In the genomic region with DNA sequence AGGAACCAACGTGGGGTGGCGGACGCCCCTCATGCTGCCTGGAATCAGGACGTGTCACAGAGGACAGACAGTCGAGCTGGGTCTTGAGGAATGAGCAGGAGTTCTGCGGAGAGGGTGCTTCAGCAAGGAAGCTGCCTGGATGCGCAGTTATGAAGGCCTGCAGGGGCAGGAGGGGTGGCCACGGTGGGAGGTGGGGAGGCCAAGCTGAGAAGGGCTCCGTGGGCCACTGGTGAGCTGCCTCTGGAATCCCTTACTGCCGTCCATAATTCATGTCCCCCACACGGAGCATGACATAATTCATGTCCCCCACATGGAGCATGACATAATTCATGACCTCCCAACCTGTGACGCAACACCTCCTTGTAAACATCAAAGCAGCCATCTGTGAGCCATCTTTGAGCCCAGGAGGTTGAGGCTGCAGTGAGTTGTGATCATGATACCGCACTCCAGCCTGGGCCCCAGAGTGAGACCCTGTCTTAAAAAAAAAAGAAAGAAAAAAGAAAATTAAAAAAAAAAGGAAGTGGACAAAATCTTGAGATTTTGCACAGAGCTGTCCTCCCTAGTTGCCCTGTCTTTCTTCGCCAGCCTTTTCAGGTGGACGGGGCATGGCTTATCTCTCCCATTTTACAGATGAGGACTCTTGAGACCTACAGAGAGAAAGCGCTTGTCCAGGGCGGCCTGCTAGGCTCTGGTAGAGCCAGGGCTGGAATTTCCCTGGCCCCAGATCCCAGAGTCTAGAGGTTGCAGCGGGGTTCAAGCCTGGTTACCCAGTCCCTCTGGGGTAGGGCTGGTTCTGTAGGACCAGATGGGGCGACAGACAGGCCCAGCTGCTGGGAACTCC, we compare ENCODE assay signal across 9 cellular contexts. TPM values are rescaled to one million over a fixed set of nuclear protein-coding genes. Genes with fewer than 3 reads are reported as not detected.
DNase-seq lines count a peak whose midpoint lies in the region; ATAC-seq and TF ChIP-seq lines count a peak whose summit lies in the region.
"Had no signal": no experiment of that assay in that cellular context is flagged by ENCODE, and none has a peak within 500 bp of the region (broad histone marks: within the 10 kb centered on the region; RNA-seq: fewer than 3 reads in every experiment).

No MANE protein-coding gene starts in this region.

- H3K4me3 ChIP-seq in esophagus muscularis mucosa (no peak overlapping the region), rectal smooth muscle tissue (ENCODE audit: low read length) (no peak overlapping the region), aorta (ENCODE audit: low read length in 2 of 2) (no peak overlapping the region)

- peaks cover 19 to 64% (median 35%) of the 10 kb centered on the region in 4 donors for H3K4me1 ChIP-seq in esophagus muscularis mucosa
- H3K4me1 ChIP-seq in rectal smooth muscle tissue (ENCODE audit: control insufficient read depth, insufficient read depth, low read length): peaks cover 16% of the 10 kb centered on the region
- no peaks in the 10 kb centered on the region for H3K4me1 ChIP-seq in aorta (ENCODE audit: control insufficient read depth in 1 of 2, insufficient read depth in 2 of 2, low read length in 2 of 2)

- TF ChIP-seq EP300 in esophagus muscularis mucosa (IDR thresholded peaks at IDR 0.05): no peak

- no peaks in the 10 kb centered on the region for H3K27me3 ChIP-seq in esophagus muscularis mucosa
- no peaks in the 10 kb centered on the region for H3K27me3 ChIP-seq in rectal smooth muscle tissue (ENCODE audit: control insufficient read depth, insufficient read depth, low read length)
- no peaks in the 10 kb centered on the region for H3K27me3 ChIP-seq in aorta (ENCODE audit: control insufficient read depth in 1 of 2, insufficient read depth in 2 of 2, low read length in 1 of 2)

- H3K36me3 ChIP-seq in esophagus muscularis mucosa: no peaks in the 10 kb centered on the region
- no peaks in the 10 kb centered on the region for H3K36me3 ChIP-seq in rectal smooth muscle tissue (ENCODE audit: control insufficient read depth, insufficient read depth, low read length)
- no peaks in the 10 kb centered on the region for H3K36me3 ChIP-seq in aorta (ENCODE audit: control insufficient read depth in 1 of 2, insufficient read depth in 2 of 2, low read length in 1 of 2)

- H3K9me3 ChIP-seq in esophagus muscularis mucosa (no peaks in the 10 kb centered on the region), aorta (ENCODE audit: control insufficient read depth, low read length) (no peaks in the 10 kb centered on the region)

- H3K27ac ChIP-seq in esophagus muscularis mucosa (replicated peaks in 1 of 4): peak overlapping the region; percentile 30 to 77 (median 66)
- peak overlapping the region; percentile 8 for H3K27ac ChIP-seq in rectal smooth muscle tissue (ENCODE audit: low read depth, low read length)
- H3K27ac ChIP-seq in aorta (ENCODE audit: low read depth in 1 of 2, low read length in 2 of 2): no peak overlapping the region

- H3K9ac ChIP-seq in rectal smooth muscle tissue (ENCODE audit: low read length): no peak overlapping the region

- intact Hi-C loops in esophagus muscularis mucosa (cut with DNase I): no loop called here
- intact Hi-C loops in aorta (cut with DNase I): no loop called here

- whole genome bisulfite sequencing in esophagus muscularis mucosa: 86% methylated on average over 19 of the region's 19 CpGs
- 86 to 88% methylated on average over 19 of the region's 19 CpGs for WGBS in aorta, 2 donors

- no peak for TF ChIP-seq CTCF in esophagus muscularis mucosa (IDR thresholded peaks at IDR 0.05)

- peak; percentile 80 for DNase-seq in EH (ENCODE audit: low read depth)
- peak; percentile 81 for DNase-seq in NCI-H69 (lab: John Stamatoyannopoulos, UW)
- no peak for DNase-seq in esophagus muscularis mucosa (ENCODE audit: extremely low spot score)
- DNase-seq in aorta: no peak
- DNase-seq: GF-D8 had no signal

- no peak for TF ChIP-seq POLR2A in esophagus muscularis mucosa (IDR thresholded peaks at IDR 0.05; ENCODE audit: low read depth)

- ATAC-seq in aorta (ENCODE audit: low FRiP score) (no peak), HG02840 (IDR thresholded peaks at IDR 0.05; ENCODE audit: low FRiP score, unreplicated experiment) (no peak), HG02798 (IDR thresholded peaks at IDR 0.05; ENCODE audit: poor library complexity, unreplicated experiment) (no peak), HG03175 (IDR thresholded peaks at IDR 0.05; ENCODE audit: unreplicated experiment) (no peak)

RNA-seq across cellular contexts. Expression of a gene that starts 24.3 kb away (rescaled TPM):
- total RNA-seq in esophagus muscularis mucosa (10 to 100 TPM; 23.3 to 36.1 (median 31.1) TPM), aorta (10 to 100 TPM; 25.0 to 26.4 TPM)
- polyA plus RNA-seq in aorta: 10 to 100 TPM in 1 of 2 donors, 1 to 10 TPM in 1; 9.5 to 46.2 TPM

RNA-seq across cellular contexts. Expression of a gene that starts 48.5 kb away (rescaled TPM):
- total RNA-seq in esophagus muscularis mucosa (10 to 100 TPM; 10.3 to 29.5 (median 17.7) TPM), aorta (1 to 10 TPM; 2.6 to 5.9 TPM)
- polyA plus RNA-seq in aorta: under 1 TPM in 1 of 2 donors, not detected in 1; 0.08 TPM

RNA-seq across cellular contexts. Expression of a gene that starts 51.1 kb away (rescaled TPM):
- total RNA-seq in esophagus muscularis mucosa (under 1 TPM in 3 of 4 donors, not detected in 1; 0.29 to 0.65 (median 0.33) TPM), aorta (under 1 TPM in 1 of 2 donors, not detected in 1; 0.81 TPM)
- under 1 TPM; 0.25 to 0.72 TPM for polyA plus RNA-seq in aorta

Comparison
In these comparisons a context has a peak if more than half of its experiments do, and no peak if none do; other contexts are left out.
1. DNase-seq: peak in EH (single experiment) and NCI-H69 (single experiment); none in esophagus muscularis mucosa (single experiment) and aorta (0 of 2).
2. H3K27ac ChIP-seq: peak in esophagus muscularis mucosa (4 of 4) and rectal smooth muscle tissue (single experiment); none in aorta (0 of 2).